Comparison of ENCODE assay signal across 20 cellular contexts in the genomic region with DNA sequence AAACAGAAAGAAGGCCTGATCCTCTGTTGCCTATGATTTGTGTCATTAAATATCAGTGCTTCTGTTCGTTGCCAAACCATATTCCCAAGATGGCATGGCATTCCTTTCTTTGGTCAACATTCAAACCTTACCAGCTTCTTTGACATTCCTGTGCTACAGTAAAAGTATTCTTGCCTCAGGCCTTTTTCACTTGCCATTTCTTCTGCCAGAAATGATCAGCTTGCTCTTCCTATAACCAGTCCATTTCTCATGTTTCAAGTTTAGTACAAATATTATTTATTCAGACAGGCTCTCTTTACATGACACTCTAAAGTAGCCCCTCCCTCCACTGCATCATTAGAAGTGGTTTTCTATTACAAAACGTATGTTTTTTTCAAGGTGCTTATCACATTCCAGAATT.
DNase-seq lines count a peak whose midpoint lies in the region; ATAC-seq lines count a peak whose summit lies in the region.
"Had no signal": no experiment of that assay in that cellular context is flagged by ENCODE, and none has a peak within 500 bp of the region (broad histone marks: within the 10 kb centered on the region; RNA-seq: fewer than 3 reads in every experiment).

No MANE protein-coding gene starts in this region.

- ATAC-seq in GM21423 (IDR thresholded peaks at IDR 0.05; ENCODE audit: unreplicated experiment) (no peak), HG02884 (IDR thresholded peaks at IDR 0.05; ENCODE audit: unreplicated experiment) (no peak), GM18870 (IDR thresholded peaks at IDR 0.05; ENCODE audit: unreplicated experiment) (no peak)
- ATAC-seq: K562 had no signal

- in situ Hi-C loops in SK-MEL-5 (cut with HindIII; ENCODE audit: low pct_unique_long_range_greater_than_20kb, low sequenced_read_pairs) = no loop called here

- DNase-seq in DMS53 treated with DMSO at 0.1 percent for 48 hours (lab: John Stamatoyannopoulos, UW; ENCODE audit: unreplicated experiment) = peak; percentile 11
- peak; percentile 15 for DNase-seq in LHCN-M2 (ENCODE audit: low read depth)
- DNase-seq in SK-MEL-5 (ENCODE audit: low read depth, low spot score) = peak; percentile 12
- peak; percentile 7 for DNase-seq in foreskin melanocyte
- no peak for DNase-seq in superior temporal gyrus (ENCODE audit: extremely low spot score)
- DNase-seq: ACHN; Calu3; CD4-positive, CD25-positive, alpha-beta regulatory T cell; DMS79 treated with DMSO at 0.1 percent for 48 hours; GF-D8; GM23248; NCI-H1092 treated with DMSO at 0.1 percent for 48 hours; NCI-H1694 treated with DMSO at 0.1 percent for 48 hours; NCI-H226; NCI-H774; SJCRH30 had no signal
